Comparison of ENCODE assay signal across 1 cellular context in genomic region chr12:186006-186625, GRCh38.
TF ChIP-seq lines count a peak whose summit lies in the region.

No MANE protein-coding gene starts in this region.

TF ChIP-seq in H1, 55 proteins besides CTCF, POLR2A, EP300 and RAD21 (continued from another document):
- TF ChIP-seq ATF3 (IDR thresholded peaks at IDR 0.05; ENCODE audit: insufficient read depth, low read depth, low read length) = no peak
